ENCODE assay signal across 8 cellular contexts in the genomic region with DNA sequence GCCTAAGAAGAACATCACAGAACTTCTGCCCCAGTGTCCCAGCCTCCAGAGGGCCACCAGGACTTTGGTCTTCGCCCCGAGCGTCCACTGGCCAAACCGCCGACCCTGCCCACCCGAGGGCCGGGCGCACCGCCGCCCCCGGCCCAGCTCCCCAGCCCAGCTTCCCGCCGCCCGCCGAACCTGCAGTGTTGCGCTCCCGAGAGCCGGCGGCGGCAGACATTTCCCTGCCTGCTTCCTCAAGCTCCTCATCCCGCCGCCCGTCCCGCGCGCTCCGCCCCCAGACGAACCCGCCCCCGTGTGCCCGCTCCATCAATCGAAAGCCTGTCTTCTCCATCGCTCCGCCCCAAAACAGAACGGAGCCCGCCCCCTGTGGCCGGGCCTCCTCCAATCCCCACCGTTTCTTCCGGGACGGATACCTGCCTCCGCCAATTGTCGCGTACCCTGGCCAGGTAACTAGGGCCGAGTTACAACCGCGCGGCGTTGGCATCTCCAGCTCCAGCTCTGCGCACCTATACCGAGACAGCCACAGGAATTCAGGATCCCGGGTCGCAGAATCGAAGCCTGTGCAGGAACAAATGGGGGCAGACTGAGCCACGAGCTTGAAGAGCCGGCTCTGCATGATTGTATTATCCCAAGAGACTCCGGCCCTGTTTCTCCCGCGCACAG. TPM values are rescaled to one million over a fixed set of nuclear protein-coding genes. Genes with fewer than 3 reads are reported as not detected.
DNase-seq lines count a peak whose midpoint lies in the region; ATAC-seq and TF ChIP-seq lines count a peak whose summit lies in the region.

No MANE protein-coding gene starts in this region.

- H4K20me1 ChIP-seq in IMR-90 (ENCODE audit: insufficient read depth, low read length) (peaks cover 27% of the 10 kb centered on the region), OCI-LY3 (ENCODE audit: insufficient read depth, low read length) (no peaks in the 10 kb centered on the region)

- peaks cover 14 to 51% of the 10 kb centered on the region in 2 experiments; a peak in 3 of 4 replicates for H3K79me1 ChIP-seq in IMR-90 (ENCODE audit: low read depth in 1 of 2, low read length in 2 of 2)

- peak overlapping the region; percentile 73 for H2AK9ac ChIP-seq in IMR-90 (replicated peaks; ENCODE audit: low read depth, low read length, poor library complexity)

- 1% methylated on average over 27 of the region's 58 CpGs; no CpG with 5 or more reads in 1 of the 2 experiments for WGBS in IMR-90 (ENCODE audit: extremely low coverage in 2 of 2, insufficient read length in 1 of 2), 2 experiments

- CTCF ChIA-PET in IMR-90 (lab: Yijun Ruan, JAX), result no interaction called here

- H3K27me3 ChIP-seq in IMR-90 (ENCODE audit: control insufficient read depth, insufficient read depth, low read length) (no peaks in the 10 kb centered on the region), OCI-LY3 (ENCODE audit: low read depth, low read length) (no peaks in the 10 kb centered on the region)

- no peak for TF ChIP-seq CTCF in IMR-90 (conservative IDR thresholded peaks at IDR 0.05; ENCODE audit: low read depth, low read length)
- TF ChIP-seq CTCF in OCI-LY3 (IDR thresholded peaks at IDR 0.05; ENCODE audit: low read depth, low read length), result no peak
- TF ChIP-seq CTCF in epithelial cell of esophagus (IDR thresholded peaks at IDR 0.05; ENCODE audit: insufficient read depth, low read depth, low read length, missing control alignments), result no peak
- TF ChIP-seq CTCF in mucosa of descending colon (IDR thresholded peaks at IDR 0.05), result no peak

- H2BK20ac ChIP-seq in IMR-90 (ENCODE audit: low read depth, low read length), result no peak overlapping the region

- H3K18ac ChIP-seq in IMR-90 (ENCODE audit: low read depth, low read length), result no peak overlapping the region

- intact Hi-C loops in IMR-90 (cut with micrococcal nuclease) (no loop called here), mucosa of descending colon (cut with DNase I, micrococcal nuclease) (no loop called here)

- H2BK15ac ChIP-seq in IMR-90 (ENCODE audit: low read depth, low read length), result no peak overlapping the region

- no TSS peak for BruUV-seq in IMR-90 (replicated peaks; lab: Mats Ljungman, UMichigan)

- no peak overlapping the region for H3K56ac ChIP-seq in IMR-90 (ENCODE audit: extremely low read depth, insufficient read depth, low read length)

- in situ Hi-C loops in IMR-90 (cut with MboI; ENCODE audit: low sequenced_read_pairs), result no loop called here

- ATAC-seq in GM21529 (IDR thresholded peaks at IDR 0.05; ENCODE audit: unreplicated experiment) (peak; percentile 96), IMR-90 (ENCODE audit: low read depth) (peak; percentile 99), mucosa of descending colon (peak; percentile 100)

- DNase-seq in DMS153 (lab: John Stamatoyannopoulos, UW) (peak; percentile 99), IMR-90 (peak; percentile 88), activated T-cell treated with anti-CD3 and anti-CD28 coated beads for 1 hour (ENCODE audit: low read depth) (peak; percentile 97), epithelial cell of esophagus (ENCODE audit: low read depth) (peak; percentile 99), mucosa of descending colon (peak; percentile 97 to 99 (median 98))
- peak; percentile 93 to 96 for DNase-seq in stimulated activated CD8-positive, alpha-beta memory T cell treated with anti-CD3 and anti-CD28 coated beads, Interleukin-2, amount 100 ng/mL, for 48 hours (ENCODE audit: low read depth in 2 of 2)

- POLR2A ChIA-PET in IMR-90 (lab: Charles Lee; ENCODE audit: unreplicated experiment), result no interaction called here

- dilution Hi-C loops in IMR-90 (cut with HindIII; ENCODE audit: low sequenced_read_pairs, unreplicated experiment), result no loop called here

- peaks cover 5% of the 10 kb centered on the region for H3K9me1 ChIP-seq in IMR-90 (ENCODE audit: insufficient read depth, low read length)

- H3K27ac ChIP-seq in IMR-90 (ENCODE audit: insufficient read depth, low read length), result no peak overlapping the region; the same call in 1 of the 2 replicates
- H3K27ac ChIP-seq in OCI-LY3 (ENCODE audit: low read length), result no peak overlapping the region

- peak overlapping the region; percentile 44 for H3K4me3 ChIP-seq in IMR-90 (ENCODE audit: insufficient read depth, low read depth, low read length)
- peak overlapping the region; percentile 90 for H3K4me3 ChIP-seq in OCI-LY3 (ENCODE audit: low read length)
- H3K4me3 ChIP-seq in epithelial cell of esophagus (ENCODE audit: low read length), result peak overlapping the region; percentile 90
- H3K4me3 ChIP-seq in mucosa of descending colon, result peak overlapping the region; percentile 67

- H3K9me3 ChIP-seq in IMR-90 (ENCODE audit: control insufficient read depth, insufficient read depth, low read length) (no peaks in the 10 kb centered on the region), OCI-LY3 (ENCODE audit: insufficient read depth, low read length) (no peaks in the 10 kb centered on the region), mucosa of descending colon (no peaks in the 10 kb centered on the region)

- H3K14ac ChIP-seq in IMR-90 (replicated peaks; ENCODE audit: low read depth, low read length), result 0 out of 2 replicates have a peak overlapping the region, but pooled peaks have one; percentile 12

- no peak for TF ChIP-seq RAD21 in IMR-90 (IDR thresholded peaks at IDR 0.05; ENCODE audit: low read length)

- no peak overlapping the region for H2BK120ac ChIP-seq in IMR-90 (ENCODE audit: low read depth, low read length)

- no peak overlapping the region for H2BK5ac ChIP-seq in IMR-90 (ENCODE audit: low read depth, low read length, poor library complexity, severe bottlenecking)

- TF ChIP-seq POLR2A in IMR-90 (IDR thresholded peaks at IDR 0.05; ENCODE audit: low read depth, low read length), result no peak

- no peak overlapping the region for H3K23ac ChIP-seq in IMR-90 (ENCODE audit: low read depth, low read length)

- H3K4me1 ChIP-seq in IMR-90 (ENCODE audit: control insufficient read depth, insufficient read depth, low read length) (peaks cover 11% of the 10 kb centered on the region), OCI-LY3 (ENCODE audit: low read length) (peaks cover 9% of the 10 kb centered on the region), mucosa of descending colon (ENCODE audit: low read depth) (peaks cover 3% of the 10 kb centered on the region)

- no peak overlapping the region for H4K5ac ChIP-seq in IMR-90 (ENCODE audit: low read depth, low read length)

- H4K91ac ChIP-seq in IMR-90 (ENCODE audit: insufficient read depth, low read depth, low read length), result no peak overlapping the region

- H3K4ac ChIP-seq in IMR-90 (ENCODE audit: low read depth, low read length), result no peak overlapping the region

- H3K79me2 ChIP-seq in OCI-LY3 (ENCODE audit: low read length), result peaks cover 13% of the 10 kb centered on the region

- H4K8ac ChIP-seq in IMR-90 (ENCODE audit: low read depth in 2 of 2, low read length in 2 of 2), result peak overlapping the region in 1 of 2 experiments; percentile 16; a peak in 1 of 4 replicates

- H2AK5ac ChIP-seq in IMR-90 (ENCODE audit: low read depth, low read length), result no peak overlapping the region

- peak overlapping the region; percentile 74 for H3K4me2 ChIP-seq in IMR-90 (ENCODE audit: low read depth, low read length)
- H3K4me2 ChIP-seq in OCI-LY3 (ENCODE audit: low read length), result peak overlapping the region; percentile 96

- peak overlapping the region; percentile 86 for H2AFZ ChIP-seq in IMR-90 (replicated peaks; ENCODE audit: low read length, poor library complexity)
- no peak overlapping the region; the same call in 1 of the 2 replicates for H2AFZ ChIP-seq in OCI-LY3 (ENCODE audit: low read depth, low read length)

- no peak overlapping the region for H3K9ac ChIP-seq in IMR-90 (ENCODE audit: low read depth, low read length)
- peak overlapping the region; percentile 66 for H3K9ac ChIP-seq in OCI-LY3 (ENCODE audit: low read length)

- peaks cover 22% of the 10 kb centered on the region for H3K36me3 ChIP-seq in IMR-90 (ENCODE audit: control insufficient read depth, insufficient read depth, low read length)
- H3K36me3 ChIP-seq in OCI-LY3 (replicated peaks; ENCODE audit: low read depth, low read length), result no peaks in the 10 kb centered on the region
- H3K36me3 ChIP-seq in mucosa of descending colon (ENCODE audit: low read depth), result no peaks in the 10 kb centered on the region

TF ChIP-seq in IMR-90, 13 proteins besides CTCF, POLR2A, EP300 and RAD21 (continues in another document):
- peak; percentile 63; the same call in 1 of the 2 replicates for TF ChIP-seq MAZ (IDR thresholded peaks at IDR 0.05; ENCODE audit: borderline replicate concordance, low read depth, low read length)
- 0 out of 2 replicates have a peak, but pooled peaks have one; percentile 47 for TF ChIP-seq MXI1 (IDR thresholded peaks at IDR 0.05; ENCODE audit: borderline replicate concordance, low read depth, low read length)
- TF ChIP-seq NFE2L2 (IDR thresholded peaks at IDR 0.05; ENCODE audit: low read depth, low read length), result no peak
- TF ChIP-seq SMC3 (IDR thresholded peaks at IDR 0.05; ENCODE audit: low read depth, low read length), result no peak
- TF ChIP-seq ELK1 (IDR thresholded peaks at IDR 0.05; ENCODE audit: borderline replicate concordance, low read depth, low read length), result no peak
- TF ChIP-seq FOS (IDR thresholded peaks at IDR 0.05; ENCODE audit: low read depth, low read length), result peak; percentile 41; the same call in 1 of the 2 replicates

RNA-seq across cellular contexts. Expression of gene INPP5B, which starts 15.2 kb away (rescaled TPM):
- total RNA-seq in IMR-90 (2012; rRNA removed), result 17.2 and 20.4 TPM in 2 replicates
- 8.0 and 9.4 TPM in 2 replicates for polyA plus RNA-seq in IMR-90 (2012; rRNA removed)
- polyA plus RNA-seq in IMR-90 (2012; cell fraction: cytosol; rRNA removed), result 4.2 and 4.5 TPM in 2 replicates
- 11.0 and 21.5 TPM in 2 replicates for polyA plus RNA-seq in IMR-90 (2012; cell fraction: nucleus; rRNA removed; ENCODE audit: low replicate concordance)
- 10 to 100 TPM; 21.5 to 37.9 (median 28.1) TPM for total RNA-seq in mucosa of descending colon

RNA-seq across cellular contexts. Expression of gene SF3A3, which starts 58.2 kb away (rescaled TPM):
- total RNA-seq in IMR-90 (2012; rRNA removed), result 90.0 and 109 TPM in 2 replicates
- polyA plus RNA-seq in IMR-90 (2012; rRNA removed), result 35.7 and 39.9 TPM in 2 replicates
- 7.2 and 42.6 TPM in 2 replicates for polyA plus RNA-seq in IMR-90 (2012; cell fraction: cytosol; rRNA removed)
- 10.4 and 48.2 TPM in 2 replicates for polyA plus RNA-seq in IMR-90 (2012; cell fraction: nucleus; rRNA removed; ENCODE audit: low replicate concordance)
- 10 to 100 TPM; 38.3 to 47.1 (median 44.7) TPM for total RNA-seq in mucosa of descending colon
